16 cellular contexts compared by ENCODE assay signal in the genomic region with DNA sequence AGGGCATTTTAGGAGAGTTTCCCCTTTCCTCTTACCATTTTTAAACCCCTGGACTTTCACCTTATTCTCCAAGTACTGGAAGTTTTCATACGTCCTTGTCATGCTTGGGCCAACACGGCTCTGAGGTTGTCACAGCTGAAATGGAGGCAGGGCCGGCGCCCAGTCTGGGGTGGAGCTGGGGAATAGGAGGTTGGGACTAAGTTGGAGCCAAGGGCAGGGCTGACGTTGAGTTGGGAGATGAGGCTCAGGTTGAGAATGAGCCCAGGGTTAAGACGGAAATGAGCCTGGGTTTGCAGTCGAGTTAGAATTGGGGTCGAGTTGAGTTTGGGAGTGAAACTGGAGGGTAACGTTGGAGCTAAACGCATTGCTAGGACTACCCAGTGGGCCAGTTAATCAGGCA. TPM values are rescaled to one million over a fixed set of nuclear protein-coding genes. Genes with fewer than 3 reads are reported as not detected.
DNase-seq lines count a peak whose midpoint lies in the region; ATAC-seq and TF ChIP-seq lines count a peak whose summit lies in the region.
"Had no signal": no experiment of that assay in that cellular context is flagged by ENCODE, and none has a peak within 500 bp of the region (broad histone marks: within the 10 kb centered on the region; RNA-seq: fewer than 3 reads in every experiment).

No MANE protein-coding gene starts in this region.

- peak overlapping the region; percentile 30 for H3K27ac Mint-ChIP-seq in activated naive CD8-positive, alpha-beta T cell
- H3K27ac Mint-ChIP-seq in activated naive CD8-positive, alpha-beta T cell treated with anti-CD3 and anti-CD28 coated beads, Interleukin-2, amount 50 U/mL, for 24 hours, result no peak overlapping the region
- H3K27ac Mint-ChIP-seq in dendritic cell treated with granulocyte-macrophage colony-stimulating factor and Interleukin-4, amounts not matched to agents 40 ng/mL and 50 ng/mL, for 4 days, result peak overlapping the region; percentile 87
- H3K27ac Mint-ChIP-seq in naive thymus-derived CD4-positive, alpha-beta T cell, result peak overlapping the region in 1 of 9 donors; percentile 18
- H3K27ac Mint-ChIP-seq in endodermal cell, result no peak overlapping the region

- intact Hi-C loops in dendritic cell treated with granulocyte-macrophage colony-stimulating factor and Interleukin-4, amounts not matched to agents 40 ng/mL and 50 ng/mL, for 4 days (cut with micrococcal nuclease), result no loop called here
- intact Hi-C loops in posterior vena cava (cut with DNase I), result no loop called here
- intact Hi-C loops in naive thymus-derived CD4-positive, alpha-beta T cell (cut with micrococcal nuclease), result no loop called here

- no peaks in the 10 kb centered on the region for H3K36me3 Mint-ChIP-seq in activated naive CD8-positive, alpha-beta T cell
- no peaks in the 10 kb centered on the region for H3K36me3 Mint-ChIP-seq in activated naive CD8-positive, alpha-beta T cell treated with anti-CD3 and anti-CD28 coated beads, Interleukin-2, amount 50 U/mL, for 24 hours (ENCODE audit: low read depth)
- H3K36me3 Mint-ChIP-seq in dendritic cell treated with granulocyte-macrophage colony-stimulating factor and Interleukin-4, amounts not matched to agents 40 ng/mL and 50 ng/mL, for 4 days (ENCODE audit: low read depth), result peaks cover 66% of the 10 kb centered on the region
- no peaks in the 10 kb centered on the region for H3K36me3 Mint-ChIP-seq in naive thymus-derived CD4-positive, alpha-beta T cell
- no peaks in the 10 kb centered on the region for H3K36me3 Mint-ChIP-seq in endodermal cell (ENCODE audit: low read depth)
- H3K36me3 Mint-ChIP-seq: CD8-positive, alpha-beta memory T cell had no signal

- H3K36me3 ChIP-seq in H7 (replicated peaks; ENCODE audit: control insufficient read depth, insufficient read depth, low read length) (no peaks in the 10 kb centered on the region), endodermal cell (ENCODE audit: control insufficient read depth, insufficient read depth, low read length) (no peaks in the 10 kb centered on the region)
- H3K36me3 ChIP-seq in naive thymus-derived CD4-positive, alpha-beta T cell (ENCODE audit: control insufficient read depth in 2 of 3, insufficient read depth in 3 of 3, low read length in 3 of 3), result no peaks in the 10 kb centered on the region
- H3K36me3 ChIP-seq: HAP-1 had no signal

- peaks cover 21% of the 10 kb centered on the region for H3K4me1 Mint-ChIP-seq in activated naive CD8-positive, alpha-beta T cell (ENCODE audit: low read depth)
- peaks cover 22% of the 10 kb centered on the region for H3K4me1 Mint-ChIP-seq in activated naive CD8-positive, alpha-beta T cell treated with anti-CD3 and anti-CD28 coated beads, Interleukin-2, amount 50 U/mL, for 24 hours
- peaks cover 71% of the 10 kb centered on the region for H3K4me1 Mint-ChIP-seq in dendritic cell treated with granulocyte-macrophage colony-stimulating factor and Interleukin-4, amounts not matched to agents 40 ng/mL and 50 ng/mL, for 4 days (ENCODE audit: low read depth)
- H3K4me1 Mint-ChIP-seq in naive thymus-derived CD4-positive, alpha-beta T cell, result peaks cover 5 to 26% (median 22%) of the 10 kb centered on the region in 7 donors
- no peaks in the 10 kb centered on the region for H3K4me1 Mint-ChIP-seq in endodermal cell

- no peak overlapping the region for H3K4me3 Mint-ChIP-seq in activated naive CD8-positive, alpha-beta T cell
- H3K4me3 Mint-ChIP-seq in activated naive CD8-positive, alpha-beta T cell treated with anti-CD3 and anti-CD28 coated beads, Interleukin-2, amount 50 U/mL, for 24 hours, result no peak overlapping the region
- peak overlapping the region; percentile 84 for H3K4me3 Mint-ChIP-seq in dendritic cell treated with granulocyte-macrophage colony-stimulating factor and Interleukin-4, amounts not matched to agents 40 ng/mL and 50 ng/mL, for 4 days
- peak overlapping the region in 1 of 10 donors; percentile 16 for H3K4me3 Mint-ChIP-seq in naive thymus-derived CD4-positive, alpha-beta T cell
- no peak overlapping the region for H3K4me3 Mint-ChIP-seq in endodermal cell

- no peak overlapping the region for H3K27ac ChIP-seq in naive thymus-derived CD4-positive, alpha-beta T cell (ENCODE audit: low read depth, low read length)
- no peak overlapping the region for H3K27ac ChIP-seq in endodermal cell (ENCODE audit: low read depth, low read length)

- H3K4me1 ChIP-seq in naive thymus-derived CD4-positive, alpha-beta T cell (ENCODE audit: control insufficient read depth in 2 of 2, insufficient read depth in 2 of 2, low read length in 2 of 2), result peaks cover 5 to 10% of the 10 kb centered on the region in 2 donors
- no peaks in the 10 kb centered on the region for H3K4me1 ChIP-seq in endodermal cell (ENCODE audit: control insufficient read depth, insufficient read depth, low read length)
- H3K4me1 ChIP-seq: Caco-2, HAP-1 had no signal

- TF ChIP-seq CTCF in endodermal cell (conservative IDR thresholded peaks at IDR 0.05), result no peak

- POLR2A ChIA-PET in naive thymus-derived CD4-positive, alpha-beta T cell (lab: Charles Lee), result no interaction called here

- peaks cover under 1% of the 10 kb centered on the region for H3K27me3 Mint-ChIP-seq in activated naive CD8-positive, alpha-beta T cell
- H3K27me3 Mint-ChIP-seq in activated naive CD8-positive, alpha-beta T cell treated with anti-CD3 and anti-CD28 coated beads, Interleukin-2, amount 50 U/mL, for 24 hours, result peaks cover 7% of the 10 kb centered on the region
- no peaks in the 10 kb centered on the region for H3K27me3 Mint-ChIP-seq in dendritic cell treated with granulocyte-macrophage colony-stimulating factor and Interleukin-4, amounts not matched to agents 40 ng/mL and 50 ng/mL, for 4 days
- peaks cover 0 to 17% (median 5%) of the 10 kb centered on the region in 5 donors for H3K27me3 Mint-ChIP-seq in naive thymus-derived CD4-positive, alpha-beta T cell
- H3K27me3 Mint-ChIP-seq in endodermal cell (ENCODE audit: insufficient read depth), result peaks cover 6% of the 10 kb centered on the region
- H3K27me3 Mint-ChIP-seq: CD8-positive, alpha-beta memory T cell had no signal

- H3K27me3 ChIP-seq in H7 (ENCODE audit: control insufficient read depth, insufficient read depth, low read length) (no peaks in the 10 kb centered on the region; the same call in 1 of the 2 replicates), endodermal cell (ENCODE audit: control insufficient read depth, insufficient read depth, low read length, poor library complexity, severe bottlenecking) (no peaks in the 10 kb centered on the region)
- H3K27me3 ChIP-seq in naive thymus-derived CD4-positive, alpha-beta T cell (ENCODE audit: control insufficient read depth in 2 of 2, insufficient read depth in 2 of 2, low read length in 2 of 2), result no peaks in the 10 kb centered on the region

- H3K4me3 ChIP-seq in H7 (ENCODE audit: insufficient read depth, low read depth, low read length) (no peak overlapping the region), endodermal cell (ENCODE audit: low read length) (no peak overlapping the region)
- no peak overlapping the region for H3K4me3 ChIP-seq in naive thymus-derived CD4-positive, alpha-beta T cell (ENCODE audit: low read length)
- H3K4me3 ChIP-seq: HAP-1 had no signal

- no peak for DNase-seq in activated naive CD8-positive, alpha-beta T cell treated with anti-CD3 and anti-CD28 coated beads, Interleukin-2, amount 50 U/mL, for 24 hours
- DNase-seq in H7, result peak; percentile 20
- peak; percentile 75 for DNase-seq in posterior vena cava (ENCODE audit: low spot score)
- no peak for DNase-seq in naive thymus-derived CD4-positive, alpha-beta T cell
- DNase-seq in endodermal cell, result no peak
- DNase-seq: Caco-2; CD8-positive, alpha-beta memory T cell; DND-41; GDM1; GOT3 had no signal

- WGBS in endodermal cell (ENCODE audit: insufficient coverage in 1 of 2, insufficient read length in 1 of 2), 2 experiments, result 91 to 97% methylated on average over 8 to 10 of the region's 10 CpGs

- no peaks in the 10 kb centered on the region for H3K9me3 ChIP-seq in naive thymus-derived CD4-positive, alpha-beta T cell (ENCODE audit: control insufficient read depth in 2 of 3, low read length in 3 of 3)
- H3K9me3 ChIP-seq in endodermal cell (ENCODE audit: control insufficient read depth, low read length), result no peaks in the 10 kb centered on the region
- H3K9me3 ChIP-seq: Caco-2, HAP-1 had no signal

- CTCF ChIA-PET in naive thymus-derived CD4-positive, alpha-beta T cell (lab: Charles Lee), result no interaction called here

- no peaks in the 10 kb centered on the region for H3K9me3 Mint-ChIP-seq in activated naive CD8-positive, alpha-beta T cell (ENCODE audit: low read depth)
- H3K9me3 Mint-ChIP-seq in activated naive CD8-positive, alpha-beta T cell treated with anti-CD3 and anti-CD28 coated beads, Interleukin-2, amount 50 U/mL, for 24 hours, result no peaks in the 10 kb centered on the region
- no peaks in the 10 kb centered on the region for H3K9me3 Mint-ChIP-seq in dendritic cell treated with granulocyte-macrophage colony-stimulating factor and Interleukin-4, amounts not matched to agents 40 ng/mL and 50 ng/mL, for 4 days
- H3K9me3 Mint-ChIP-seq in naive thymus-derived CD4-positive, alpha-beta T cell, result peaks cover 0 to 2% (median 0%) of the 10 kb centered on the region in 11 donors
- H3K9me3 Mint-ChIP-seq in endodermal cell, result peaks cover 8% of the 10 kb centered on the region
- H3K9me3 Mint-ChIP-seq: CD8-positive, alpha-beta memory T cell had no signal

- no peak overlapping the region for H3K9ac ChIP-seq in endodermal cell (ENCODE audit: extremely low read depth, low read length, poor library complexity, severe bottlenecking)

- no peak for ATAC-seq in activated naive CD8-positive, alpha-beta T cell treated with anti-CD3 and anti-CD28 coated beads, Interleukin-2, amount 50 U/mL, for 24 hours
- no peak for ATAC-seq in naive thymus-derived CD4-positive, alpha-beta T cell

RNA-seq across cellular contexts. Expression of a gene that starts 1.3 kb away (rescaled TPM):
- total RNA-seq in H7 (2014; rRNA removed; shearing (Covaris generic)), result not detected in 2 replicates
- total RNA-seq in posterior vena cava, result 10 to 100 TPM in 1 of 2 donors, 1 to 10 TPM in 1; 5.9 to 13.9 TPM
- 10 to 100 TPM in 1 of 5 experiments, 1 to 10 TPM in 3, not detected in 1; 1.4 to 10.6 (median 4.9) TPM for total RNA-seq in naive thymus-derived CD4-positive, alpha-beta T cell
- polyA plus RNA-seq in naive thymus-derived CD4-positive, alpha-beta T cell, result not detected
- total RNA-seq in endodermal cell, result not detected
- 0.50 TPM for polyA plus RNA-seq in endodermal cell (2013, experiment 1 of 2)
- 0.54 TPM for polyA plus RNA-seq in endodermal cell (2013, experiment 2 of 2)
- total RNA-seq: Caco-2 had no signal
- polyA plus RNA-seq: AG04450; BJ; CD8-positive, alpha-beta memory T cell had no signal

RNA-seq across cellular contexts. Expression of a gene that starts 34.8 kb away (rescaled TPM):
- total RNA-seq in H7 (2014; rRNA removed; shearing (Covaris generic)), result 0.24 and 0.37 TPM in 2 replicates
- total RNA-seq in posterior vena cava (1 to 10 TPM in 1 of 2 donors, under 1 TPM in 1; 0.52 to 1.3 TPM), endodermal cell (under 1 TPM; 0.24 to 0.44 TPM)
- 1 to 10 TPM in 3 of 5 experiments, under 1 TPM in 2; 0.24 to 1.7 (median 1.4) TPM for total RNA-seq in naive thymus-derived CD4-positive, alpha-beta T cell
- 1 to 10 TPM; 1.1 TPM for polyA plus RNA-seq in naive thymus-derived CD4-positive, alpha-beta T cell
- 0.43 TPM for polyA plus RNA-seq in endodermal cell (2013, experiment 1 of 2)
- 0.54 TPM for polyA plus RNA-seq in endodermal cell (2013, experiment 2 of 2)
- polyA plus RNA-seq: AG04450, BJ, CD14-positive monocyte had no signal

RNA-seq across cellular contexts. Expression of a gene that starts 35.9 kb away (rescaled TPM):
- total RNA-seq in H7 (2014; rRNA removed; shearing (Covaris generic)), result not detected in 2 replicates
- total RNA-seq in posterior vena cava (1 to 10 TPM in 1 of 2 donors, under 1 TPM in 1; 0.90 to 1.3 TPM), endodermal cell (under 1 TPM in 1 of 2 donors, not detected in 1; 0.44 TPM)
- total RNA-seq in naive thymus-derived CD4-positive, alpha-beta T cell, result 10 to 100 TPM in 1 of 5 experiments, 1 to 10 TPM in 1, under 1 TPM in 1, not detected in 2; 0.27 to 15.0 (median 1.9) TPM
- polyA plus RNA-seq in naive thymus-derived CD4-positive, alpha-beta T cell, result not detected
- polyA plus RNA-seq in endodermal cell (2013, experiment 1 of 2), result 0.46 TPM
- 0.41 TPM for polyA plus RNA-seq in endodermal cell (2013, experiment 2 of 2)
- total RNA-seq: CD8-positive, alpha-beta memory T cell had no signal
- polyA plus RNA-seq: AG04450; BJ; CD8-positive, alpha-beta memory T cell had no signal

RNA-seq across cellular contexts. Expression of a gene that starts 42.9 kb away (rescaled TPM):
- total RNA-seq in H7 (2014; rRNA removed; shearing (Covaris generic)), result 0.37 and 0.48 TPM in 2 replicates
- total RNA-seq in posterior vena cava, result 1 to 10 TPM; 1.5 to 1.6 TPM
- 10 to 100 TPM in 3 of 5 experiments, 1 to 10 TPM in 2; 3.4 to 20.9 (median 15.0) TPM for total RNA-seq in naive thymus-derived CD4-positive, alpha-beta T cell
- 1 to 10 TPM; 1.8 to 3.5 TPM for polyA plus RNA-seq in naive thymus-derived CD4-positive, alpha-beta T cell
- total RNA-seq in endodermal cell, result 10 to 100 TPM; 18.8 to 19.9 TPM
- polyA plus RNA-seq in endodermal cell (2013, experiment 1 of 2), result 4.3 TPM
- 4.3 TPM for polyA plus RNA-seq in endodermal cell (2013, experiment 2 of 2)

RNA-seq across cellular contexts. Expression of a gene that starts 55.9 kb away (rescaled TPM):
- 4.9 and 8.3 TPM in 2 replicates for total RNA-seq in H7 (2014; rRNA removed; shearing (Covaris generic))
- total RNA-seq in posterior vena cava (10 to 100 TPM; 21.2 to 29.7 TPM), endodermal cell (1 to 10 TPM; 2.9 to 7.0 TPM)
- total RNA-seq in naive thymus-derived CD4-positive, alpha-beta T cell, result under 1 TPM in 1 of 5 experiments, not detected in 4; 0.70 TPM
- not detected for polyA plus RNA-seq in naive thymus-derived CD4-positive, alpha-beta T cell
- 2.0 TPM for polyA plus RNA-seq in endodermal cell (2013, experiment 1 of 2)
- polyA plus RNA-seq in endodermal cell (2013, experiment 2 of 2), result 1.1 TPM
- total RNA-seq: Caco-2 had no signal
- polyA plus RNA-seq: AG04450, BJ had no signal

Comparison
In these comparisons a context has a peak if more than half of its experiments do, and no peak if none do; other contexts are left out.
1. H3K27ac Mint-ChIP-seq: peak in activated naive CD8-positive, alpha-beta T cell (single experiment) and dendritic cell treated with granulocyte-macrophage colony-stimulating factor and Interleukin-4, amounts not matched to agents 40 ng/mL and 50 ng/mL, for 4 days (single experiment); none in activated naive CD8-positive, alpha-beta T cell treated with anti-CD3 and anti-CD28 coated beads, Interleukin-2, amount 50 U/mL, for 24 hours (single experiment) and endodermal cell (single experiment).
2. DNase-seq: peak in H7 (single experiment) and posterior vena cava (single experiment); none in activated naive CD8-positive, alpha-beta T cell treated with anti-CD3 and anti-CD28 coated beads, Interleukin-2, amount 50 U/mL, for 24 hours (single experiment), naive thymus-derived CD4-positive, alpha-beta T cell (0 of 9) and endodermal cell (single experiment).